Comparison of ENCODE assay signal across 30 cellular contexts in the genomic region with DNA sequence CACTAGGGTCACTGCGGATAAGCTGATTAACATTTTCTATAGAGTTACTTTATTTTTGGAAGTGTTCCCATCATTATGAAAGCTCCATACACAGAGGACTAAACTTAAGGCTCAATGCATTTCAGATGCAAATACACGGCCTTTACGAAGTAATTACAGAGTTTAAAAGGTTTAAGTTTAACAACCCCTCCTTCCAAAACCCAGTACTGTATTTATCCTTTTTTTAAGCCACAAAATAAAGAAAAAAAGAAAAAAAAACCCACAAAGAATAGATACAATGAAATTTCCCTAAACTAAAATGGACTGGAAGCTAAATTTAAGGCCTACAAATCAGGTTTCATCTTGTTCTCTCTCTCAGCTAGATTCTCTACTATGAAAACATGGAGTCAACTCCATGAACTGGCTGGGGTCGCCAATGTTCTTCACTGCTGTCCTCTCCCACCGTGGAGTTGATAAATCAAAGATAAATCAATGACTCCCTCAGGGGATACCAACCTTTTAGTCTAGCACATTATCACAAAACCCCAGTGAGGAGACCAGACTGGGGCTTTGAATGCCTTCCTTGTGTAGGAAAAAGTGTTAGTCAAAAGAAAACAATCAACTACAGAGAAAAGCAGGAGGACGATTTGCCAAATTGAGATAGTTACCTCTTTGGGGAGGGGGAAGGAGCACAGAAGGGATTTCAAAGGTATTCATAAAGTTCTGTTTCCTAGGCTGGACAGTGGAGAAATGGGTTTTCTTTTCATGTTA.
"Had no signal": no experiment of that assay in that cellular context is flagged by ENCODE, and none has a peak within 500 bp of the region (broad histone marks: within the 10 kb centered on the region; RNA-seq: fewer than 3 reads in every experiment).

No MANE protein-coding gene starts in this region.

- H3K4me1 Mint-ChIP-seq: activated CD4-positive, alpha-beta memory T cell treated with anti-CD3 and anti-CD28 coated beads, Interleukin-2, amount 10 ng/mL, durations not matched to agents 7 days and 5 days; activated CD8-positive, alpha-beta memory T cell treated with anti-CD3 and anti-CD28 coated beads, Interleukin-2, amount 10 ng/mL, durations not matched to agents 7 days and 5 days; activated naive CD4-positive, alpha-beta T cell treated with anti-CD3 and anti-CD28 coated beads, Interleukin-2, amount 10 ng/mL, durations not matched to agents 7 days and 5 days had no signal

- H3K27me3 ChIP-seq: brain microvascular endothelial cell had no signal

- H3K4me3 ChIP-seq: SK-N-MC had no signal

- FAIRE-seq: colon had no signal

- DNase-seq: activated CD4-positive, alpha-beta memory T cell treated with anti-CD3 and anti-CD28 coated beads, Interleukin-2, amount 10 ng/mL, durations not matched to agents 7 days and 5 days; activated CD4-positive, alpha-beta T cell treated with anti-CD3 and anti-CD28 coated beads for 1 hour; activated CD4-positive, alpha-beta T cell treated with anti-CD3 and anti-CD28 coated beads for 48 hours; activated CD4-positive, CD25-positive, alpha-beta regulatory T cell; activated CD8-positive, alpha-beta memory T cell treated with anti-CD3 and anti-CD28 coated beads for 24 hours; activated CD8-positive, alpha-beta memory T cell treated with anti-CD3 and anti-CD28 coated beads, Interleukin-2, amount 10 ng/mL, durations not matched to agents 7 days and 5 days; activated CD8-positive, alpha-beta memory T cell treated with anti-CD3 and anti-CD28 coated beads, Interleukin-2, amount 50 U/mL, for 48 hours; activated effector memory CD4-positive, alpha-beta T cell treated with Interleukin-2 at 50 U/mL for 16 hours; activated naive CD4-positive, alpha-beta T cell treated with anti-CD3 and anti-CD28 coated beads, Interleukin-2, amount 10 ng/mL, durations not matched to agents 7 days and 5 days; activated naive CD8-positive, alpha-beta T cell treated with anti-CD3 and anti-CD28 coated beads, Interleukin-2, amount 50 U/mL, for 24 hours; activated T-cell treated with anti-CD3 and anti-CD28 coated beads, Interleukin-2, amount 50 U/mL, for 48 hours; anterior cingulate cortex; brain microvascular endothelial cell; central memory CD4-positive, alpha-beta T cell; NCI-H1092 treated with DMSO at 0.1 percent for 48 hours; NCI-H1417; NCI-H146; NCI-H187; NCI-H2029 treated with DMSO at 0.1 percent for 48 hours; NCI-H2107; NCI-H2171; NCI-H510A; NCI-H526; NCI-H748 treated with DMSO at 0.1 percent for 48 hours; Right ventricle myocardium superior; T1000; WERI-Rb-1 had no signal

- H3K27me3 Mint-ChIP-seq: activated CD4-positive, alpha-beta memory T cell treated with anti-CD3 and anti-CD28 coated beads, Interleukin-2, amount 10 ng/mL, durations not matched to agents 7 days and 5 days had no signal

- H3K36me3 Mint-ChIP-seq: activated CD8-positive, alpha-beta memory T cell treated with anti-CD3 and anti-CD28 coated beads, Interleukin-2, amount 10 ng/mL, durations not matched to agents 7 days and 5 days; activated naive CD4-positive, alpha-beta T cell treated with anti-CD3 and anti-CD28 coated beads, Interleukin-2, amount 10 ng/mL, durations not matched to agents 7 days and 5 days; activated naive CD8-positive, alpha-beta T cell had no signal

- H3K36me3 ChIP-seq: brain microvascular endothelial cell had no signal

- H3K27ac ChIP-seq: brain microvascular endothelial cell, SK-N-MC, WERI-Rb-1 had no signal

- H3K9me3 Mint-ChIP-seq: activated CD4-positive, alpha-beta memory T cell treated with anti-CD3 and anti-CD28 coated beads, Interleukin-2, amount 10 ng/mL, durations not matched to agents 7 days and 5 days; activated naive CD4-positive, alpha-beta T cell treated with anti-CD3 and anti-CD28 coated beads, Interleukin-2, amount 10 ng/mL, durations not matched to agents 7 days and 5 days; activated naive CD8-positive, alpha-beta T cell treated with anti-CD3 and anti-CD28 coated beads, Interleukin-2, amount 50 U/mL, for 24 hours had no signal

- H3K4me3 Mint-ChIP-seq: activated CD4-positive, alpha-beta memory T cell treated with anti-CD3 and anti-CD28 coated beads, Interleukin-2, amount 10 ng/mL, durations not matched to agents 7 days and 5 days; activated CD8-positive, alpha-beta memory T cell treated with anti-CD3 and anti-CD28 coated beads, Interleukin-2, amount 10 ng/mL, durations not matched to agents 7 days and 5 days; activated naive CD4-positive, alpha-beta T cell treated with anti-CD3 and anti-CD28 coated beads, Interleukin-2, amount 10 ng/mL, durations not matched to agents 7 days and 5 days; activated naive CD8-positive, alpha-beta T cell; activated naive CD8-positive, alpha-beta T cell treated with anti-CD3 and anti-CD28 coated beads, Interleukin-2, amount 50 U/mL, for 24 hours had no signal

- H3K27ac Mint-ChIP-seq: activated CD4-positive, alpha-beta memory T cell treated with anti-CD3 and anti-CD28 coated beads, Interleukin-2, amount 10 ng/mL, durations not matched to agents 7 days and 5 days; activated CD8-positive, alpha-beta memory T cell treated with anti-CD3 and anti-CD28 coated beads, Interleukin-2, amount 10 ng/mL, durations not matched to agents 7 days and 5 days; activated naive CD4-positive, alpha-beta T cell treated with anti-CD3 and anti-CD28 coated beads, Interleukin-2, amount 10 ng/mL, durations not matched to agents 7 days and 5 days; activated naive CD8-positive, alpha-beta T cell; activated naive CD8-positive, alpha-beta T cell treated with anti-CD3 and anti-CD28 coated beads, Interleukin-2, amount 50 U/mL, for 24 hours had no signal

- ATAC-seq: activated CD8-positive, alpha-beta memory T cell treated with anti-CD3 and anti-CD28 coated beads, Interleukin-2, amount 10 ng/mL, durations not matched to agents 7 days and 5 days; activated naive CD8-positive, alpha-beta T cell treated with anti-CD3 and anti-CD28 coated beads, Interleukin-2, amount 50 U/mL, for 24 hours had no signal
